In genomic region chr5:36744678-36745659, GRCh38 we compare ENCODE assay signal across 8 cellular contexts.
A peak's percentile ranks its signal among the peaks of the same experiment; 100 is the strongest.
DNase-seq lines count a peak whose midpoint lies in the region; ATAC-seq and TF ChIP-seq lines count a peak whose summit lies in the region.

No MANE protein-coding gene starts in this region.

- H3K9me3 ChIP-seq in Peyer's patch (no peaks in the 10 kb centered on the region), hepatocyte (ENCODE audit: low read depth) (no peaks in the 10 kb centered on the region)

- H3K4me1 ChIP-seq in KMS-11 (ENCODE audit: low read depth, poor library complexity, severe bottlenecking) (peaks cover 6% of the 10 kb centered on the region), Peyer's patch (peaks cover 2 to 24% (median 6%) of the 10 kb centered on the region in 4 donors), hepatocyte (ENCODE audit: insufficient read depth) (peaks cover 16% of the 10 kb centered on the region)

- H3K79me2 ChIP-seq in KMS-11 (ENCODE audit: insufficient read depth, low read depth) (no peaks in the 10 kb centered on the region), hepatocyte (no peaks in the 10 kb centered on the region)

- H4K20me1 ChIP-seq in KMS-11 (ENCODE audit: insufficient read depth) (no peaks in the 10 kb centered on the region), hepatocyte (ENCODE audit: insufficient read depth, poor library complexity, severe bottlenecking) (no peaks in the 10 kb centered on the region)

- H3K4me3 ChIP-seq in KMS-11 (IDR thresholded peaks at IDR 0.05; ENCODE audit: insufficient read depth, low read depth, low read length) (no peak overlapping the region), Peyer's patch (peak overlapping the region; percentile 44 to 75 (median 60)), hepatocyte (peak overlapping the region; percentile 70)

- DNase-seq in activated CD4-positive, CD25-positive, alpha-beta regulatory T cell (lab: John Stamatoyannopoulos, UW) = no peak
- DNase-seq in H4 (ENCODE audit: low spot score) (peak; percentile 75), Peyer's patch (peak; percentile 40 to 88 (median 86)), astrocyte of the hippocampus (ENCODE audit: low read depth, low spot score) (peak; percentile 83), hepatocyte (ENCODE audit: low spot score) (peak; percentile 91), posterior vena cava (ENCODE audit: low spot score) (peak; percentile 84)

- no peaks in the 10 kb centered on the region for H3K36me3 ChIP-seq in KMS-11 (ENCODE audit: insufficient read depth)
- H3K36me3 ChIP-seq in Peyer's patch = no peaks in the 10 kb centered on the region
- H3K36me3 ChIP-seq in hepatocyte (replicated peaks; ENCODE audit: insufficient read depth, low read depth) = no peaks in the 10 kb centered on the region

- H3K9ac ChIP-seq in KMS-11 = peak overlapping the region; percentile 25; the same call in 1 of the 2 replicates

- H3K27me3 ChIP-seq in KMS-11 (ENCODE audit: insufficient read depth, low read depth) (peaks cover 4% of the 10 kb centered on the region; the same call in 1 of the 2 replicates), Peyer's patch (no peaks in the 10 kb centered on the region), hepatocyte (peaks cover 6% of the 10 kb centered on the region)

- H2AFZ ChIP-seq in KMS-11 (ENCODE audit: low read depth) = peak overlapping the region; percentile 99
- H2AFZ ChIP-seq in hepatocyte = peak overlapping the region; percentile 86

- no peak overlapping the region for H3K27ac ChIP-seq in KMS-11
- H3K27ac ChIP-seq in Peyer's patch = peak overlapping the region; percentile 61 to 94 (median 76)
- peak overlapping the region; percentile 96 for H3K27ac ChIP-seq in hepatocyte

- TF ChIP-seq CTCF in KMS-11 (conservative IDR thresholded peaks at IDR 0.05; ENCODE audit: low read depth, low read length) (peak; percentile 59), Peyer's patch (IDR thresholded peaks at IDR 0.05) (peak; percentile 4 to 85 (median 72)), hepatocyte (IDR thresholded peaks at IDR 0.05; ENCODE audit: poor library complexity) (peak; percentile 65)

- peak overlapping the region; percentile 96 for H3K4me2 ChIP-seq in KMS-11
- peak overlapping the region; percentile 92 for H3K4me2 ChIP-seq in hepatocyte

- 2% methylated on average over 52 of the region's 53 CpGs for WGBS in hepatocyte (ENCODE audit: low lambda C conversion rate, missing lambda C conversion rate)

- no peaks in the 10 kb centered on the region for H3K9me2 ChIP-seq in hepatocyte (replicated peaks; ENCODE audit: insufficient read depth)

- peak; percentile 31 to 34 for TF ChIP-seq POLR2A in Peyer's patch (IDR thresholded peaks at IDR 0.05)

- peak; percentile 50 to 56 for ATAC-seq in activated CD4-positive, CD25-positive, alpha-beta regulatory T cell treated with anti-CD3 and anti-CD28 coated beads, Interleukin-2, amount 50 U/mL, for 24 hours

- intact Hi-C loops in posterior vena cava (cut with DNase I) = no loop called here

Comparison
In these comparisons a context has a peak if more than half of its experiments do, and no peak if none do; other contexts are left out.
1. DNase-seq: peak in H4 (single experiment), Peyer's patch (3 of 3), astrocyte of the hippocampus (single experiment), hepatocyte (single experiment) and posterior vena cava (single experiment); none in activated CD4-positive, CD25-positive, alpha-beta regulatory T cell (0 of 4).
2. Peak in every context shown above with its lines, with median percentiles within 50 percentile points of each other: CTCF ChIP-seq.